8 cellular contexts compared by ENCODE assay signal in the genomic region with DNA sequence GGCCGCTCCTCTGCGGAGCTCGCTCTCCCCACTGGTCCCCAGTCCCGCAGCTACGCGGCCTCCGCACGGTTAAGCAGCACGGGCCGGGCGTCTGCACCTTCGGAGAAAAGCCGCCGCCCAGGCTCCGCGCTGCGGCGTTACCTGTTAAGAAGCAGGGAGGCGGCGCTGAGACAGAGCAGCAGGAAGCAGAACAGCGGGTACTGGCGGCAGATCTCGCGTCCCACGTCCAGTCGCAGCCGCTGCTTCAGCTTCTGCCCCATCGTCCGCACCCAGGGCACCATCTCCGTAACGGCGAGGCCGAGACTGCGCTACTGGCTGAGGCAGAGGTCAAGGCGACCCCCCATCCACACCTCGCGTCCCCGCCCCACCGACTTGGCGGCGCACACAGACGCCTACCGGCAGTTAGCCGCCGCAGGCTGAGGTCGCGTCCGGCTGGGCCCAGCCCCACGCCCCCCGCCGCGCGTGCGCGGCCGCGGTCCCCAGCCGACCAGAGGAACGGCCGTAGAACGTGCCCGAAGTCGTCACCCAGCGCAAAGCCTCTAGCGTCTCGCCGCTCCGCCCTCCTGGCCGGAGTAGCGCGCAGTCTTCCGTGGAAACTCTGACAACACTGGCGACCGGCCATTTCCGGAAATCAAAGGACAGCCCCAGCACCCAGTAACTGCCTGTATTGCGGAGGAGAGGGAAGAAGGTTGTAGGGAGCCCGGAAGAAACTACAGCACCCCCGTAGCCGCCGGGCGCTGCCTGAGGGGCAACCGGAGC. TPM values are rescaled to one million over a fixed set of nuclear protein-coding genes. Genes with fewer than 3 reads are reported as not detected.
A peak's percentile ranks its signal among the peaks of the same experiment; 100 is the strongest.
DNase-seq lines count a peak whose midpoint lies in the region; ATAC-seq and TF ChIP-seq lines count a peak whose summit lies in the region.

A gene with protein sequence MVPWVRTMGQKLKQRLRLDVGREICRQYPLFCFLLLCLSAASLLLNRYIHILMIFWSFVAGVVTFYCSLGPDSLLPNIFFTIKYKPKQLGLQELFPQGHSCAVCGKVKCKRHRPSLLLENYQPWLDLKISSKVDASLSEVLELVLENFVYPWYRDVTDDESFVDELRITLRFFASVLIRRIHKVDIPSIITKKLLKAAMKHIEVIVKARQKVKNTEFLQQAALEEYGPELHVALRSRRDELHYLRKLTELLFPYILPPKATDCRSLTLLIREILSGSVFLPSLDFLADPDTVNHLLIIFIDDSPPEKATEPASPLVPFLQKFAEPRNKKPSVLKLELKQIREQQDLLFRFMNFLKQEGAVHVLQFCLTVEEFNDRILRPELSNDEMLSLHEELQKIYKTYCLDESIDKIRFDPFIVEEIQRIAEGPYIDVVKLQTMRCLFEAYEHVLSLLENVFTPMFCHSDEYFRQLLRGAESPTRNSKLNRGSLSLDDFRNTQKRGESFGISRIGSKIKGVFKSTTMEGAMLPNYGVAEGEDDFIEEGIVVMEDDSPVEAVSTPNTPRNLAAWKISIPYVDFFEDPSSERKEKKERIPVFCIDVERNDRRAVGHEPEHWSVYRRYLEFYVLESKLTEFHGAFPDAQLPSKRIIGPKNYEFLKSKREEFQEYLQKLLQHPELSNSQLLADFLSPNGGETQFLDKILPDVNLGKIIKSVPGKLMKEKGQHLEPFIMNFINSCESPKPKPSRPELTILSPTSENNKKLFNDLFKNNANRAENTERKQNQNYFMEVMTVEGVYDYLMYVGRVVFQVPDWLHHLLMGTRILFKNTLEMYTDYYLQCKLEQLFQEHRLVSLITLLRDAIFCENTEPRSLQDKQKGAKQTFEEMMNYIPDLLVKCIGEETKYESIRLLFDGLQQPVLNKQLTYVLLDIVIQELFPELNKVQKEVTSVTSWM (minus strand): TSS at position 421 of the 759 bp plus-strand sequence. CDS start 140 bp downstream, at position 281.

- peaks cover 35% of the 10 kb centered on the region for H3K79me2 ChIP-seq in GM23338 (replicated peaks; ENCODE audit: insufficient read depth)

- H3K4me1 ChIP-seq in GM23338 (ENCODE audit: insufficient read depth), result no peaks in the 10 kb centered on the region
- peaks cover 12% of the 10 kb centered on the region for H3K4me1 ChIP-seq in RWPE2 (ENCODE audit: insufficient read depth, poor library complexity, severe bottlenecking)

- H3K9me3 ChIP-seq in RWPE2 (ENCODE audit: severe bottlenecking), result no peaks in the 10 kb centered on the region

- H3K9me3 Mint-ChIP-seq in GM23338 (peaks cover 3% of the 10 kb centered on the region; the same call in 2 of the 3 replicates), natural killer cell (no peaks in the 10 kb centered on the region)
- peaks cover 9% of the 10 kb centered on the region for H3K9me3 Mint-ChIP-seq in activated T-helper 2 cell treated with anti-CD3 and anti-CD28 coated beads, Interferon-gamma antibody, Interleukin-2, Interleukin-4, amounts not matched to agents 10 μg/mL and 5 μg/mL and 100 μg/mL, durations not matched to agents 14 hours and 24 hours and 36 hours

- peak within 1 kb of the TSS; percentile 95 for H2AFZ ChIP-seq in GM23338

- H3K4me2 ChIP-seq in GM23338, result peak within 1 kb of the TSS; percentile 78

- intact Hi-C loops in activated T-helper 2 cell treated with anti-CD3 and anti-CD28 coated beads, Interferon-gamma antibody, Interleukin-2, Interleukin-4, amounts not matched to agents 10 μg/mL and 5 μg/mL and 100 μg/mL, durations not matched to agents 14 hours and 24 hours and 36 hours (cut with micrococcal nuclease), result loop anchor here (1.0 to 5.0 kb wide), 5 partner anchors 17 to 141 kb away; a partner anchor contains a TSS
- intact Hi-C loops in natural killer cell (cut with micrococcal nuclease), result loop anchor here (1.0 to 5.0 kb wide), 3 partner anchors 50 to 1564 kb away; a partner anchor contains a TSS

- H3K4me1 Mint-ChIP-seq in GM23338, result peaks cover 5% of the 10 kb centered on the region
- H3K4me1 Mint-ChIP-seq in activated T-helper 2 cell treated with anti-CD3 and anti-CD28 coated beads, Interferon-gamma antibody, Interleukin-2, Interleukin-4, amounts not matched to agents 10 μg/mL and 5 μg/mL and 100 μg/mL, durations not matched to agents 14 hours and 24 hours and 36 hours (ENCODE audit: low read depth), result peaks cover 17% of the 10 kb centered on the region
- peaks cover 52 to 56% of the 10 kb centered on the region in 2 donors for H3K4me1 Mint-ChIP-seq in natural killer cell

- DNase-seq in ELF-1 (ENCODE audit: low read depth, low spot score) (peak; percentile 90), GM23338 (ENCODE audit: low spot score) (peak; percentile 87), Kasumi-1 (lab: John Stamatoyannopoulos, UW) (peak; percentile 90 to 91), RWPE2 (ENCODE audit: low spot score) (peak; percentile 92), fibroblast of peridontal ligament (ENCODE audit: extremely low read depth) (peak; percentile 95), natural killer cell (peak; percentile 75)
- DNase-seq in activated T-helper 2 cell treated with anti-CD3 and anti-CD28 coated beads, Interferon-gamma antibody, Interleukin-2, Interleukin-4, amounts not matched to agents 10 μg/mL and 5 μg/mL and 100 μg/mL, durations not matched to agents 14 hours and 24 hours and 36 hours (ENCODE audit: low spot score), result peak; percentile 76
- peak; percentile 59 to 79 (median 70) for DNase-seq in stimulated activated naive CD4-positive, alpha-beta T cell (lab: John Stamatoyannopoulos, UW)

- H3K9me2 ChIP-seq in GM23338 (ENCODE audit: insufficient read depth), result peaks cover 2% of the 10 kb centered on the region; the same call in 1 of the 2 replicates

- H3K4me3 ChIP-seq in GM23338, result peak within 1 kb of the TSS; percentile 88
- H3K4me3 ChIP-seq in RWPE2 (ENCODE audit: severe bottlenecking), result peak within 1 kb of the TSS; percentile 55

- H3F3A ChIP-seq in GM23338 (replicated peaks; ENCODE audit: low read depth), result peaks cover 7% of the 10 kb centered on the region; the same call in 1 of the 2 replicates

- peak within 1 kb of the TSS; percentile 95 for H3K27ac Mint-ChIP-seq in GM23338
- H3K27ac Mint-ChIP-seq in activated T-helper 2 cell treated with anti-CD3 and anti-CD28 coated beads, Interferon-gamma antibody, Interleukin-2, Interleukin-4, amounts not matched to agents 10 μg/mL and 5 μg/mL and 100 μg/mL, durations not matched to agents 14 hours and 24 hours and 36 hours, result peak within 1 kb of the TSS; percentile 89
- peak within 1 kb of the TSS; percentile 92 to 98 for H3K27ac Mint-ChIP-seq in natural killer cell

- H3K4me3 Mint-ChIP-seq in GM23338, result peak within 1 kb of the TSS; percentile 95
- H3K4me3 Mint-ChIP-seq in activated T-helper 2 cell treated with anti-CD3 and anti-CD28 coated beads, Interferon-gamma antibody, Interleukin-2, Interleukin-4, amounts not matched to agents 10 μg/mL and 5 μg/mL and 100 μg/mL, durations not matched to agents 14 hours and 24 hours and 36 hours (ENCODE audit: low read depth), result peak within 1 kb of the TSS; percentile 92
- peak within 1 kb of the TSS; percentile 96 for H3K4me3 Mint-ChIP-seq in natural killer cell

- TF ChIP-seq CTCF in GM23338 (conservative IDR thresholded peaks at IDR 0.05; ENCODE audit: low read depth in 2 of 2), result no peak
- peak; percentile 8 for TF ChIP-seq CTCF in RWPE2 (IDR thresholded peaks at IDR 0.05; ENCODE audit: poor library complexity, severe bottlenecking)
- no peak for TF ChIP-seq CTCF in natural killer cell (IDR thresholded peaks at IDR 0.05)

- H3K27me3 Mint-ChIP-seq in GM23338 (ENCODE audit: insufficient read depth, low read depth, poor library complexity) (peaks cover 11% of the 10 kb centered on the region), natural killer cell (ENCODE audit: low read depth in 2 of 2) (no peaks in the 10 kb centered on the region)
- no peaks in the 10 kb centered on the region for H3K27me3 Mint-ChIP-seq in activated T-helper 2 cell treated with anti-CD3 and anti-CD28 coated beads, Interferon-gamma antibody, Interleukin-2, Interleukin-4, amounts not matched to agents 10 μg/mL and 5 μg/mL and 100 μg/mL, durations not matched to agents 14 hours and 24 hours and 36 hours (ENCODE audit: low read depth)

- peaks cover 15% of the 10 kb centered on the region; the same call in 1 of the 2 replicates for H3K27me3 ChIP-seq in GM23338 (ENCODE audit: insufficient read depth)
- no peaks in the 10 kb centered on the region for H3K27me3 ChIP-seq in RWPE2 (ENCODE audit: insufficient read depth, poor library complexity, severe bottlenecking)

- no peaks in the 10 kb centered on the region for H4K20me1 ChIP-seq in GM23338 (replicated peaks; ENCODE audit: insufficient read depth)

- H3K27ac ChIP-seq in GM23338 (ENCODE audit: low read depth) (peak within 1 kb of the TSS; percentile 77), RWPE2 (ENCODE audit: poor library complexity, severe bottlenecking) (peak within 1 kb of the TSS; percentile 86)

- ATAC-seq in GM23338 (peak; percentile 85), RWPE2 (ENCODE audit: low read depth) (peak; percentile 84), natural killer cell (peak; percentile 73 to 92 (median 79))

- H3K36me3 Mint-ChIP-seq in GM23338 (ENCODE audit: low read depth) (peaks cover 2% of the 10 kb centered on the region; the same call in 2 of the 3 replicates), natural killer cell (no peaks in the 10 kb centered on the region)
- peaks cover 40% of the 10 kb centered on the region for H3K36me3 Mint-ChIP-seq in activated T-helper 2 cell treated with anti-CD3 and anti-CD28 coated beads, Interferon-gamma antibody, Interleukin-2, Interleukin-4, amounts not matched to agents 10 μg/mL and 5 μg/mL and 100 μg/mL, durations not matched to agents 14 hours and 24 hours and 36 hours (ENCODE audit: low read depth)

- H3K36me3 ChIP-seq in GM23338 (ENCODE audit: insufficient read depth) (no peaks in the 10 kb centered on the region), RWPE2 (ENCODE audit: low read depth) (peaks cover 13% of the 10 kb centered on the region; the same call in 1 of the 2 replicates)

TF ChIP-seq in GM23338, 12 proteins besides CTCF, POLR2A, EP300 and RAD21 (continues in another document):
- TF ChIP-seq ZNF331 (CRISPR knock-in tag; IDR thresholded peaks at IDR 0.05; ENCODE audit: low read depth), result no peak
- TF ChIP-seq, protein P1, sequence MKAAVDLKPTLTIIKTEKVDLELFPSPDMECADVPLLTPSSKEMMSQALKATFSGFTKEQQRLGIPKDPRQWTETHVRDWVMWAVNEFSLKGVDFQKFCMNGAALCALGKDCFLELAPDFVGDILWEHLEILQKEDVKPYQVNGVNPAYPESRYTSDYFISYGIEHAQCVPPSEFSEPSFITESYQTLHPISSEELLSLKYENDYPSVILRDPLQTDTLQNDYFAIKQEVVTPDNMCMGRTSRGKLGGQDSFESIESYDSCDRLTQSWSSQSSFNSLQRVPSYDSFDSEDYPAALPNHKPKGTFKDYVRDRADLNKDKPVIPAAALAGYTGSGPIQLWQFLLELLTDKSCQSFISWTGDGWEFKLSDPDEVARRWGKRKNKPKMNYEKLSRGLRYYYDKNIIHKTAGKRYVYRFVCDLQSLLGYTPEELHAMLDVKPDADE (IDR thresholded peaks at IDR 0.05), result peak; percentile 89; the same call in 1 of the 2 replicates

RNA-seq across cellular contexts. Expression of the gene that starts here (rescaled TPM):
- total RNA-seq in GM23338 (2014; rRNA removed; shearing (Covaris generic)), result 32.0 and 39.4 TPM in 2 replicates
- 19.9 and 23.1 TPM in 2 replicates for polyA plus RNA-seq in GM23338 (2016; fragmentation: Nextera tagmentation; extraction: Ambion mirVana)
- 57.5 and 59.7 TPM in 2 replicates for total RNA-seq in activated T-helper 2 cell treated with anti-CD3 and anti-CD28 coated beads, Interferon-gamma antibody, Interleukin-2, Interleukin-4, amounts not matched to agents 10 μg/mL and 5 μg/mL and 100 μg/mL, durations not matched to agents 14 hours and 24 hours and 36 hours
- total RNA-seq in natural killer cell, result 100 to 1,000 TPM in 1 of 3 donors, 10 to 100 TPM in 2; 73.0 to 109 (median 80.3) TPM

Comparison
In these comparisons a context has a peak if more than half of its experiments do, and no peak if none do; other contexts are left out.
1. Peak in every context shown above with its lines: DNase-seq, ATAC-seq, H3K4me3 ChIP-seq and H3K27ac ChIP-seq.